Comparison of ENCODE assay signal across 8 cellular contexts in genomic region chr12:116455540-116456306, GRCh38.
A peak's percentile ranks its signal among the peaks of the same experiment; 100 is the strongest.
DNase-seq lines count a peak whose midpoint lies in the region; ATAC-seq, FAIRE-seq and TF ChIP-seq lines count a peak whose summit lies in the region.

No MANE protein-coding gene starts in this region.

- H3K36me3 Mint-ChIP-seq in naive thymus-derived CD8-positive, alpha-beta T cell: no peaks in the 10 kb centered on the region

- DNase-seq in H54 (ENCODE audit: insufficient read length, low spot score) (peak; percentile 53), cardiac septum (ENCODE audit: low spot score) (peak; percentile 79), retinal pigment epithelial cell (ENCODE audit: low read depth) (peak; percentile 87), T-helper 2 cell (no peak), UCSD-AML1 (lab: John Stamatoyannopoulos, UW; ENCODE audit: unreplicated experiment) (no peak), OCI-M1 (lab: John Stamatoyannopoulos, UW) (no peak)
- no peak for DNase-seq in naive thymus-derived CD8-positive, alpha-beta T cell

- peaks cover 0 to 7% (median 3%) of the 10 kb centered on the region in 5 donors for H3K27me3 Mint-ChIP-seq in naive thymus-derived CD8-positive, alpha-beta T cell

- peak; percentile 84 for ATAC-seq in SK-N-SH treated with all-trans-retinoic acid at 6 μM for 48 hours
- no peak for ATAC-seq in naive thymus-derived CD8-positive, alpha-beta T cell

- peaks cover 0 to 6% (median under 1%) of the 10 kb centered on the region in 4 donors for H3K4me1 Mint-ChIP-seq in naive thymus-derived CD8-positive, alpha-beta T cell

- intact Hi-C loops in cardiac septum (cut with DNase I): loop anchor here (5.0 to 10.0 kb wide), 2 partner anchors 82 to 139 kb away; no protein-coding TSS in a partner anchor

- no peak overlapping the region for H3K4me3 Mint-ChIP-seq in naive thymus-derived CD8-positive, alpha-beta T cell

- no peaks in the 10 kb centered on the region for H3K9me3 Mint-ChIP-seq in naive thymus-derived CD8-positive, alpha-beta T cell

- no peak for TF ChIP-seq CTCF in retinal pigment epithelial cell (conservative IDR thresholded peaks at IDR 0.05; ENCODE audit: low read depth, low read length)

- H3K27ac Mint-ChIP-seq in naive thymus-derived CD8-positive, alpha-beta T cell: no peak overlapping the region

- TF ChIP-seq POLR2A in H54 (IDR thresholded peaks at IDR 0.05; ENCODE audit: low read depth, low read length): no peak

- POLR2A ChIA-PET in naive thymus-derived CD8-positive, alpha-beta T cell (lab: Charles Lee): no interaction called here

- no peak for FAIRE-seq in H54 (lab: Jason Lieb, UNC)

- no peak overlapping the region for H3K4me3 ChIP-seq in retinal pigment epithelial cell (ENCODE audit: low read length)

TF ChIP-seq in SK-N-SH treated with all-trans-retinoic acid at 6 μM for 48 hours, 23 proteins besides CTCF, POLR2A, EP300 and RAD21:
- TF ChIP-seq CREB5 (CRISPR knock-in tag; IDR thresholded peaks at IDR 0.05; ENCODE audit: low read depth) (no peak), ISL1 (CRISPR knock-in tag; IDR thresholded peaks at IDR 0.05) (0 out of 2 replicates have a peak, but pooled peaks have one; percentile 3), ESRRG (CRISPR knock-in tag; IDR thresholded peaks at IDR 0.05) (no peak), SNAI2 (CRISPR knock-in tag; IDR thresholded peaks at IDR 0.05) (no peak)

Comparison
In these comparisons a context has a peak if more than half of its experiments do, and no peak if none do; other contexts are left out.
1. DNase-seq: peak in H54 (single experiment), cardiac septum (single experiment) and retinal pigment epithelial cell (single experiment); none in T-helper 2 cell (0 of 5), UCSD-AML1 (single experiment), naive thymus-derived CD8-positive, alpha-beta T cell (0 of 10) and OCI-M1 (single experiment).